ENCODE assay signal across 2 cellular contexts in the genomic region with DNA sequence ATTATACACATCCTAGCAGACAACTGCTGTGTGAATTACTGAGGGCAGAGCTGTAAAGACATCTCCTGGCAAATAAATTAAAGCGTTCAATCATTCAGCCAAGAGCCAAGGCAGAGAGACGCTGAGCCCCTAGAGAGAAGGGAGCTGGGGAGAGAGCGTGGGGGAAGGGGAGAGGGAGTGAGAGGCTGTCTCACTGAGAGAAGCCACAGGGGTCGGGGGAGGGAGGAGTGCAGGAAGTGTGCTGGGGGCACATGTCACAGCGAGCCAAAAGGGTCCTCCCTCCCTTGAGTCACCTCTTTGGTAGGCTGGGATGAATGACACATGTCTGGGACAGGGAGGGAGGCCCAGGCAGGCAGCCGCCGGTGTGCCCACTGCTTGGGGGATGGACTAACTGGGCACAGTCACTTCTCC.
TF ChIP-seq lines count a peak whose summit lies in the region.

No MANE protein-coding gene starts in this region.

TF ChIP-seq in HEK293, 187 proteins besides CTCF, POLR2A, EP300 and RAD21 (continued from another document and continues in another):
- TF ChIP-seq, protein P1, sequence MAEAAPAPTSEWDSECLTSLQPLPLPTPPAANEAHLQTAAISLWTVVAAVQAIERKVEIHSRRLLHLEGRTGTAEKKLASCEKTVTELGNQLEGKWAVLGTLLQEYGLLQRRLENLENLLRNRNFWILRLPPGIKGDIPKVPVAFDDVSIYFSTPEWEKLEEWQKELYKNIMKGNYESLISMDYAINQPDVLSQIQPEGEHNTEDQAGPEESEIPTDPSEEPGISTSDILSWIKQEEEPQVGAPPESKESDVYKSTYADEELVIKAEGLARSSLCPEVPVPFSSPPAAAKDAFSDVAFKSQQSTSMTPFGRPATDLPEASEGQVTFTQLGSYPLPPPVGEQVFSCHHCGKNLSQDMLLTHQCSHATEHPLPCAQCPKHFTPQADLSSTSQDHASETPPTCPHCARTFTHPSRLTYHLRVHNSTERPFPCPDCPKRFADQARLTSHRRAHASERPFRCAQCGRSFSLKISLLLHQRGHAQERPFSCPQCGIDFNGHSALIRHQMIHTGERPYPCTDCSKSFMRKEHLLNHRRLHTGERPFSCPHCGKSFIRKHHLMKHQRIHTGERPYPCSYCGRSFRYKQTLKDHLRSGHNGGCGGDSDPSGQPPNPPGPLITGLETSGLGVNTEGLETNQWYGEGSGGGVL (tag by site-specific recombination; IDR thresholded peaks at IDR 0.05): peak; percentile 94
- TF ChIP-seq ZNF785 (tag by site-specific recombination; IDR thresholded peaks at IDR 0.05) (no peak), ZNF560 (tag by site-specific recombination; IDR thresholded peaks at IDR 0.05; ENCODE audit: borderline replicate concordance) (no peak), ZNF24 (tag by site-specific recombination; IDR thresholded peaks at IDR 0.05) (no peak), ZNF394 (tag by site-specific recombination; IDR thresholded peaks at IDR 0.05; ENCODE audit: borderline replicate concordance) (no peak), ZNF561 (tag by site-specific recombination; IDR thresholded peaks at IDR 0.05; ENCODE audit: borderline replicate concordance) (peak; percentile 1; the same call in 1 of the 2 replicates), ZNF37A (tag by site-specific recombination; IDR thresholded peaks at IDR 0.05) (no peak), ZNF341 (tag by site-specific recombination; IDR thresholded peaks at IDR 0.05; ENCODE audit: low read depth) (0 out of 2 replicates have a peak, but pooled peaks have one; percentile 4), ZNF76 (tag by site-specific recombination; IDR thresholded peaks at IDR 0.05; ENCODE audit: borderline replicate concordance, low read depth) (no peak), SCRT2 (tag by site-specific recombination; IDR thresholded peaks at IDR 0.05) (no peak), ZNF571 (tag by site-specific recombination; IDR thresholded peaks at IDR 0.05) (no peak), ZNF121 (tag by site-specific recombination; IDR thresholded peaks at IDR 0.05) (no peak), ZBTB21 (tag by site-specific recombination; IDR thresholded peaks at IDR 0.05) (no peak), MZF1 (tag by site-specific recombination; IDR thresholded peaks at IDR 0.05; ENCODE audit: borderline replicate concordance) (no peak), ZBTB20 (tag by site-specific recombination; IDR thresholded peaks at IDR 0.05) (no peak), ZIC2 (tag by site-specific recombination; IDR thresholded peaks at IDR 0.05) (peak; percentile 100), ZNF791 (tag by site-specific recombination; IDR thresholded peaks at IDR 0.05) (no peak), ZNF214 (tag by site-specific recombination; IDR thresholded peaks at IDR 0.05; ENCODE audit: borderline replicate concordance) (no peak)
- TF ChIP-seq, protein P2, sequence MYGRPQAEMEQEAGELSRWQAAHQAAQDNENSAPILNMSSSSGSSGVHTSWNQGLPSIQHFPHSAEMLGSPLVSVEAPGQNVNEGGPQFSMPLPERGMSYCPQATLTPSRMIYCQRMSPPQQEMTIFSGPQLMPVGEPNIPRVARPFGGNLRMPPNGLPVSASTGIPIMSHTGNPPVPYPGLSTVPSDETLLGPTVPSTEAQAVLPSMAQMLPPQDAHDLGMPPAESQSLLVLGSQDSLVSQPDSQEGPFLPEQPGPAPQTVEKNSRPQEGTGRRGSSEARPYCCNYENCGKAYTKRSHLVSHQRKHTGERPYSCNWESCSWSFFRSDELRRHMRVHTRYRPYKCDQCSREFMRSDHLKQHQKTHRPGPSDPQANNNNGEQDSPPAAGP (tag by site-specific recombination; IDR thresholded peaks at IDR 0.05): peak; percentile 73; the same call in 1 of the 2 replicates
- TF ChIP-seq, protein P3, sequence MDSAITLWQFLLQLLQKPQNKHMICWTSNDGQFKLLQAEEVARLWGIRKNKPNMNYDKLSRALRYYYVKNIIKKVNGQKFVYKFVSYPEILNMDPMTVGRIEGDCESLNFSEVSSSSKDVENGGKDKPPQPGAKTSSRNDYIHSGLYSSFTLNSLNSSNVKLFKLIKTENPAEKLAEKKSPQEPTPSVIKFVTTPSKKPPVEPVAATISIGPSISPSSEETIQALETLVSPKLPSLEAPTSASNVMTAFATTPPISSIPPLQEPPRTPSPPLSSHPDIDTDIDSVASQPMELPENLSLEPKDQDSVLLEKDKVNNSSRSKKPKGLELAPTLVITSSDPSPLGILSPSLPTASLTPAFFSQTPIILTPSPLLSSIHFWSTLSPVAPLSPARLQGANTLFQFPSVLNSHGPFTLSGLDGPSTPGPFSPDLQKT (IDR thresholded peaks at IDR 0.05; ENCODE audit: borderline replicate concordance, low read depth, low read length): no peak
- TF ChIP-seq, protein P4, sequence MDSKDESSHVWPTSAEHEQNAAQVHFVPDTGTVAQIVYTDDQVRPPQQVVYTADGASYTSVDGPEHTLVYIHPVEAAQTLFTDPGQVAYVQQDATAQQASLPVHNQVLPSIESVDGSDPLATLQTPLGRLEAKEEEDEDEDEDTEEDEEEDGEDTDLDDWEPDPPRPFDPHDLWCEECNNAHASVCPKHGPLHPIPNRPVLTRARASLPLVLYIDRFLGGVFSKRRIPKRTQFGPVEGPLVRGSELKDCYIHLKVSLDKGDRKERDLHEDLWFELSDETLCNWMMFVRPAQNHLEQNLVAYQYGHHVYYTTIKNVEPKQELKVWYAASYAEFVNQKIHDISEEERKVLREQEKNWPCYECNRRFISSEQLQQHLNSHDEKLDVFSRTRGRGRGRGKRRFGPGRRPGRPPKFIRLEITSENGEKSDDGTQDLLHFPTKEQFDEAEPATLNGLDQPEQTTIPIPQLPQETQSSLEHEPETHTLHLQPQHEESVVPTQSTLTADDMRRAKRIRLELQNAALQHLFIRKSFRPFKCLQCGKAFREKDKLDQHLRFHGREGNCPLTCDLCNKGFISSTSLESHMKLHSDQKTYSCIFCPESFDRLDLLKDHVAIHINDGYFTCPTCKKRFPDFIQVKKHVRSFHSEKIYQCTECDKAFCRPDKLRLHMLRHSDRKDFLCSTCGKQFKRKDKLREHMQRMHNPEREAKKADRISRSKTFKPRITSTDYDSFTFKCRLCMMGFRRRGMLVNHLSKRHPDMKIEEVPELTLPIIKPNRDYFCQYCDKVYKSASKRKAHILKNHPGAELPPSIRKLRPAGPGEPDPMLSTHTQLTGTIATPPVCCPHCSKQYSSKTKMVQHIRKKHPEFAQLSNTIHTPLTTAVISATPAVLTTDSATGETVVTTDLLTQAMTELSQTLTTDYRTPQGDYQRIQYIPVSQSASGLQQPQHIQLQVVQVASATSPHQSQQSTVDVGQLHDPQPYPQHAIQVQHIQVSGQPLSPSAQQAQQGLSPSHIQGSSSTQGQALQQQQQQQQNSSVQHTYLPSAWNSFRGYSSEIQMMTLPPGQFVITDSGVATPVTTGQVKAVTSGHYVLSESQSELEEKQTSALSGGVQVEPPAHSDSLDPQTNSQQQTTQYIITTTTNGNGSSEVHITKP (tag by site-specific recombination; IDR thresholded peaks at IDR 0.05): no peak

TF ChIP-seq in WTC11, 78 proteins besides CTCF, POLR2A, EP300 and RAD21 (continued from another document):
- TF ChIP-seq, protein P5, sequence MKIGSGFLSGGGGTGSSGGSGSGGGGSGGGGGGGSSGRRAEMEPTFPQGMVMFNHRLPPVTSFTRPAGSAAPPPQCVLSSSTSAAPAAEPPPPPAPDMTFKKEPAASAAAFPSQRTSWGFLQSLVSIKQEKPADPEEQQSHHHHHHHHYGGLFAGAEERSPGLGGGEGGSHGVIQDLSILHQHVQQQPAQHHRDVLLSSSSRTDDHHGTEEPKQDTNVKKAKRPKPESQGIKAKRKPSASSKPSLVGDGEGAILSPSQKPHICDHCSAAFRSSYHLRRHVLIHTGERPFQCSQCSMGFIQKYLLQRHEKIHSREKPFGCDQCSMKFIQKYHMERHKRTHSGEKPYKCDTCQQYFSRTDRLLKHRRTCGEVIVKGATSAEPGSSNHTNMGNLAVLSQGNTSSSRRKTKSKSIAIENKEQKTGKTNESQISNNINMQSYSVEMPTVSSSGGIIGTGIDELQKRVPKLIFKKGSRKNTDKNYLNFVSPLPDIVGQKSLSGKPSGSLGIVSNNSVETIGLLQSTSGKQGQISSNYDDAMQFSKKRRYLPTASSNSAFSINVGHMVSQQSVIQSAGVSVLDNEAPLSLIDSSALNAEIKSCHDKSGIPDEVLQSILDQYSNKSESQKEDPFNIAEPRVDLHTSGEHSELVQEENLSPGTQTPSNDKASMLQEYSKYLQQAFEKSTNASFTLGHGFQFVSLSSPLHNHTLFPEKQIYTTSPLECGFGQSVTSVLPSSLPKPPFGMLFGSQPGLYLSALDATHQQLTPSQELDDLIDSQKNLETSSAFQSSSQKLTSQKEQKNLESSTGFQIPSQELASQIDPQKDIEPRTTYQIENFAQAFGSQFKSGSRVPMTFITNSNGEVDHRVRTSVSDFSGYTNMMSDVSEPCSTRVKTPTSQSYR (CRISPR knock-in tag; IDR thresholded peaks at IDR 0.05): no peak
- TF ChIP-seq, protein P6, sequence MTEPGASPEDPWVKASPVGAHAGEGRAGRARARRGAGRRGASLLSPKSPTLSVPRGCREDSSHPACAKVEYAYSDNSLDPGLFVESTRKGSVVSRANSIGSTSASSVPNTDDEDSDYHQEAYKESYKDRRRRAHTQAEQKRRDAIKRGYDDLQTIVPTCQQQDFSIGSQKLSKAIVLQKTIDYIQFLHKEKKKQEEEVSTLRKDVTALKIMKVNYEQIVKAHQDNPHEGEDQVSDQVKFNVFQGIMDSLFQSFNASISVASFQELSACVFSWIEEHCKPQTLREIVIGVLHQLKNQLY (CRISPR knock-in tag; IDR thresholded peaks at IDR 0.05): no peak
- TF ChIP-seq, protein P7, sequence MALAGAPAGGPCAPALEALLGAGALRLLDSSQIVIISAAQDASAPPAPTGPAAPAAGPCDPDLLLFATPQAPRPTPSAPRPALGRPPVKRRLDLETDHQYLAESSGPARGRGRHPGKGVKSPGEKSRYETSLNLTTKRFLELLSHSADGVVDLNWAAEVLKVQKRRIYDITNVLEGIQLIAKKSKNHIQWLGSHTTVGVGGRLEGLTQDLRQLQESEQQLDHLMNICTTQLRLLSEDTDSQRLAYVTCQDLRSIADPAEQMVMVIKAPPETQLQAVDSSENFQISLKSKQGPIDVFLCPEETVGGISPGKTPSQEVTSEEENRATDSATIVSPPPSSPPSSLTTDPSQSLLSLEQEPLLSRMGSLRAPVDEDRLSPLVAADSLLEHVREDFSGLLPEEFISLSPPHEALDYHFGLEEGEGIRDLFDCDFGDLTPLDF (CRISPR knock-in tag; IDR thresholded peaks at IDR 0.05): no peak
- TF ChIP-seq GRHL2 (CRISPR knock-in tag; IDR thresholded peaks at IDR 0.05; ENCODE audit: insufficient replicate concordance, severe bottlenecking): no peak
- TF ChIP-seq, protein P8, sequence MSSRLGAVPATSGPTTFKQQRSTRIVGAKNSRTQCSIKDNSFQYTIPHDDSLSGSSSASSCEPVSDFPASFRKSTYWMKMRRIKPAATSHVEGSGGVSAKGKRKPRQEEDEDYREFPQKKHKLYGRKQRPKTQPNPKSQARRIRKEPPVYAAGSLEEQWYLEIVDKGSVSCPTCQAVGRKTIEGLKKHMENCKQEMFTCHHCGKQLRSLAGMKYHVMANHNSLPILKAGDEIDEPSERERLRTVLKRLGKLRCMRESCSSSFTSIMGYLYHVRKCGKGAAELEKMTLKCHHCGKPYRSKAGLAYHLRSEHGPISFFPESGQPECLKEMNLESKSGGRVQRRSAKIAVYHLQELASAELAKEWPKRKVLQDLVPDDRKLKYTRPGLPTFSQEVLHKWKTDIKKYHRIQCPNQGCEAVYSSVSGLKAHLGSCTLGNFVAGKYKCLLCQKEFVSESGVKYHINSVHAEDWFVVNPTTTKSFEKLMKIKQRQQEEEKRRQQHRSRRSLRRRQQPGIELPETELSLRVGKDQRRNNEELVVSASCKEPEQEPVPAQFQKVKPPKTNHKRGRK (CRISPR knock-in tag; IDR thresholded peaks at IDR 0.05; ENCODE audit: borderline replicate concordance): no peak
